ENCODE assay signal across 28 cellular contexts in the genomic region with DNA sequence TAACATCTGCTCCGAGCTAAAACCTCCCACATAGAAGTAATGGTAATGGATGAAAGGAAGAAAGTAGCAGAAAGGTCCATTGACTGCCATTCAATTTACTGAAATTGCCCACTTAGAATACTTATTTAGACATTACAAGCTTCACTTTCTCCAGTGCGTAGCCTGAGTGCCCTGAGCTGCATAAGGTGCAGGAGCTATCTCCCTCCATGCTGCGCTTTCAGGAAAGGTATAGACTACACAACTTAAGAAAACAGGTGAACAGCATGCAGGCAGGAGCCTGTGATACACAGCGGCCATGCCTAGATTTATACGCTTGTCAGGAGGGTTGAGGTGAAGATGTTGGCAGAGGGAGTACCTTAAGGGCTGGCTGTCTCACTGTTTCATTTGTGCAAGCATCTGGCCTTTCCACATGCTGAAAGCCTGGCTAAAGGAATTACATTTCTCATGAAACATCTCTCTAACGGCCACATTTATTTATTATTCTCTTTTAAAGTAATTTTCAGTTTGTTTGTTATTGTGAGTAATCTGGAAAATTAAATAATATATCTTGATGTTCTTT.
"Had no signal": no experiment of that assay in that cellular context is flagged by ENCODE, and none has a peak within 500 bp of the region (broad histone marks: within the 10 kb centered on the region; RNA-seq: fewer than 3 reads in every experiment).

No MANE protein-coding gene starts in this region.

- ATAC-seq: activated CD8-positive, alpha-beta memory T cell treated with anti-CD3 and anti-CD28 coated beads, Interleukin-2, amount 10 ng/mL, durations not matched to agents 7 days and 5 days; activated T-cell treated with anti-CD3 and anti-CD28 coated beads, Interleukin-2, amount 50 U/mL, for 4 hours; T-cell had no signal

- H3K27ac ChIP-seq: KMS-11, Peyer's patch, RWPE1, SJSA1 had no signal

- H3K27ac Mint-ChIP-seq: activated B cell treated with CpG ODN at 0.5 μM for 24 hours; activated CD4-positive, alpha-beta T cell treated with anti-CD3 and anti-CD28 coated beads, Interleukin-2, amount 10 ng/mL, durations not matched to agents 24 days and 14 days; activated CD8-positive, alpha-beta memory T cell treated with anti-CD3 and anti-CD28 coated beads, Interleukin-2, amount 10 ng/mL, durations not matched to agents 7 days and 5 days; activated naive CD4-positive, alpha-beta T cell treated with anti-CD3 and anti-CD28 coated beads for 36 hours; activated naive CD8-positive, alpha-beta T cell; brain; T-cell had no signal

- H3K27me3 ChIP-seq: Peyer's patch, SJSA1 had no signal

- H3K4me3 ChIP-seq: Peyer's patch, SJSA1 had no signal

- H3K4me1 ChIP-seq: Peyer's patch, SJSA1 had no signal

- H3K36me3 ChIP-seq: Peyer's patch, SJSA1 had no signal

- H3K27me3 Mint-ChIP-seq: activated B cell treated with CpG ODN at 0.5 μM for 24 hours; activated CD4-positive, alpha-beta T cell treated with anti-CD3 and anti-CD28 coated beads, Interleukin-2, amount 10 ng/mL, durations not matched to agents 24 days and 14 days; activated CD8-positive, alpha-beta memory T cell treated with anti-CD3 and anti-CD28 coated beads, Interleukin-2, amount 10 ng/mL, durations not matched to agents 7 days and 5 days; activated naive CD8-positive, alpha-beta T cell; brain; central memory CD8-positive, alpha-beta T cell; T-cell had no signal

- H3K36me3 Mint-ChIP-seq: activated CD8-positive, alpha-beta memory T cell treated with anti-CD3 and anti-CD28 coated beads, Interleukin-2, amount 10 ng/mL, durations not matched to agents 7 days and 5 days; activated naive CD8-positive, alpha-beta T cell; brain; T-cell had no signal

- DNase-seq: activated B cell treated with CpG ODN at 0.5 μM for 24 hours; activated CD4-positive, alpha-beta T cell treated with anti-CD3 and anti-CD28 coated beads for 1 hour; activated CD4-positive, alpha-beta T cell treated with anti-CD3 and anti-CD28 coated beads, Interleukin-2, amount 10 ng/mL, durations not matched to agents 24 days and 14 days; activated CD4-positive, alpha-beta T cell treated with anti-CD3 and anti-CD28 coated beads, Interleukin-2, amount 50 U/mL, for 48 hours; activated CD8-positive, alpha-beta memory T cell treated with anti-CD3 and anti-CD28 coated beads, Interleukin-2, amount 10 ng/mL, durations not matched to agents 7 days and 5 days; activated gamma-delta T cell; activated naive CD4-positive, alpha-beta T cell treated with anti-CD3 and anti-CD28 coated beads for 36 hours; activated T-cell treated with anti-CD3 and anti-CD28 coated beads, Interleukin-2, amount 50 U/mL, for 4 hours; amygdala; MM.1S; NCI-H1105; NCI-H1436; NCI-H1694 treated with DMSO at 0.1 percent for 48 hours; NCI-H2029 treated with DMSO at 0.1 percent for 48 hours; NCI-H510A treated with DMSO at 0.1 percent for 48 hours; NCI-H69; NK-92 treated with Interleukin-12 subunit alpha and Interleukin-12 subunit beta, amount 100 ng/mL, for 24 hours; Peyer's patch; Right ventricle myocardium superior; T-cell; T-helper 2 cell; T1000 had no signal

- H3K4me3 Mint-ChIP-seq: activated B cell treated with CpG ODN at 0.5 μM for 24 hours; activated CD4-positive, alpha-beta T cell treated with anti-CD3 and anti-CD28 coated beads, Interleukin-2, amount 10 ng/mL, durations not matched to agents 24 days and 14 days; activated CD8-positive, alpha-beta memory T cell treated with anti-CD3 and anti-CD28 coated beads, Interleukin-2, amount 10 ng/mL, durations not matched to agents 7 days and 5 days; activated naive CD4-positive, alpha-beta T cell treated with anti-CD3 and anti-CD28 coated beads for 36 hours; activated naive CD8-positive, alpha-beta T cell; activated T-cell treated with anti-CD3 and anti-CD28 coated beads, Interleukin-2, amount 50 U/mL, for 4 hours; brain; central memory CD8-positive, alpha-beta T cell; T-cell had no signal

- H3K9me3 ChIP-seq: Peyer's patch, SJSA1 had no signal

- H3K9ac ChIP-seq: KMS-11 had no signal

- H3K9me3 Mint-ChIP-seq: activated CD4-positive, alpha-beta T cell treated with anti-CD3 and anti-CD28 coated beads, Interleukin-2, amount 10 ng/mL, durations not matched to agents 24 days and 14 days; activated naive CD4-positive, alpha-beta T cell treated with anti-CD3 and anti-CD28 coated beads for 36 hours; activated T-cell treated with anti-CD3 and anti-CD28 coated beads, Interleukin-2, amount 50 U/mL, for 4 hours; brain had no signal

- H3K4me1 Mint-ChIP-seq: activated B cell treated with CpG ODN at 0.5 μM for 24 hours; activated CD4-positive, alpha-beta T cell treated with anti-CD3 and anti-CD28 coated beads, Interleukin-2, amount 10 ng/mL, durations not matched to agents 24 days and 14 days; activated CD8-positive, alpha-beta memory T cell treated with anti-CD3 and anti-CD28 coated beads, Interleukin-2, amount 10 ng/mL, durations not matched to agents 7 days and 5 days; brain; central memory CD8-positive, alpha-beta T cell; T-cell had no signal

- H3K4me2 ChIP-seq: KMS-11 had no signal
